9 cellular contexts compared by ENCODE assay signal in the genomic region with DNA sequence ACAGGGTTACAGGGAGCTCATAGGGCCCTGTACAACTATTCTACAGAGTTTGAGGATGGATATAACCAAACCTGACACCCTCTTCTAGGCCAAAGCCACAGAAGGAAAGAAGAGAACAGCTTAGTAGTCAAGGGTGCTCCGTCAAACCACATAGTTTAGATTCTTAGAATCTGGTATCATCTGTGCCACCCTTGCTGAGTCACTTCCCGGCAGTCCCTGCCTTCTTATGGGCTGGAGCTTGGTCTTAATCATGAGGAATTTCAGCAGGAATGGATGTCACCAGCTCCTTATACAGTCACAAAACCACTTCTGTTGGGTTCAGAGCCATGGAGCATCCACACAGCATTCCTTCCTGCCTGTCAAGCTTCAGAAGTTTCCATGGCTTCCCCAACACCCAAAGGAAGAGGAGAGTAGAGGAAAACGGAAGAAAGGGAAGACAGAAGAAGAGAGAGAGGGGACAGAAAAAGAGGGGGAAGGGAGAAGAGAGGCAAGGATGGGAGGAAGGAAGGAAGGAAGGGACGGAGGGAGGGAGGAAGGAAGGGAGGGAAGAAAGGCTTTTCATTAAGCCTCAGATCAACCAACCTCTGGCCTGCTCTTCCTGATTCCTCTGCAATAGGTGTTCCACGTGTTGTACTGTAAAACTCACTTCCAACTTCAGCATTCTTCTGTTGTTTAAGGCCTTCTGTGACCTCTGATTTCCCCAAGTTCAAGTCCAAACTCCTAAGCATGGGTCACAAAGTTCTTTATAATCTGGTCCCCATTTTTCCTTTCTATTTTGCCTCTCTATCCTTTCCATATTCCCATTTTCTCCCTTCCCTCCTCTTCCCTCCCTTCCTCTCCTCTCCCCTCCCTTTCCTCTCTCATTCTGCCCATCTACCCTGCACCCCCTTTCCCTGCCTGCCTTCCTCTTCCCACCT.
DNase-seq lines count a peak whose midpoint lies in the region; ATAC-seq and TF ChIP-seq lines count a peak whose summit lies in the region.
"Had no signal": no experiment of that assay in that cellular context is flagged by ENCODE, and none has a peak within 500 bp of the region (broad histone marks: within the 10 kb centered on the region; RNA-seq: fewer than 3 reads in every experiment).

No MANE protein-coding gene starts in this region.

- no peaks in the 10 kb centered on the region for H3K36me3 ChIP-seq in left ventricle myocardium inferior
- H3K36me3 ChIP-seq: stomach had no signal

- no peak overlapping the region for H3K4me3 Mint-ChIP-seq in activated CD4-positive, alpha-beta memory T cell treated with anti-CD3 and anti-CD28 coated beads for 36 hours

- 83% methylated on average over 5 of the region's 5 CpGs for WGBS in right cardiac atrium

- H3K27ac ChIP-seq in right cardiac atrium (ENCODE audit: low read length) = no peak overlapping the region
- no peak overlapping the region for H3K27ac ChIP-seq in left ventricle myocardium inferior (replicated peaks)

- no peaks in the 10 kb centered on the region for H3K9me3 ChIP-seq in right cardiac atrium (ENCODE audit: control insufficient read depth, low read length)
- H3K9me3 ChIP-seq in left ventricle myocardium inferior (replicated peaks) = no peaks in the 10 kb centered on the region
- H3K9me3 ChIP-seq: stomach had no signal

- no peaks in the 10 kb centered on the region for H3K36me3 Mint-ChIP-seq in activated CD4-positive, alpha-beta memory T cell treated with anti-CD3 and anti-CD28 coated beads for 36 hours

- no peaks in the 10 kb centered on the region for H3K9me3 Mint-ChIP-seq in activated CD4-positive, alpha-beta memory T cell treated with anti-CD3 and anti-CD28 coated beads for 36 hours

- no peaks in the 10 kb centered on the region for H3K4me1 ChIP-seq in right cardiac atrium (ENCODE audit: control insufficient read depth, insufficient read depth, low read length)
- no peaks in the 10 kb centered on the region for H3K4me1 ChIP-seq in left ventricle myocardium inferior
- H3K4me1 ChIP-seq: stomach had no signal

- ATAC-seq in right cardiac atrium (peak; percentile 29 to 51), left ventricle myocardium superior (no peak)

- no peak for TF ChIP-seq CTCF in left ventricle myocardium inferior (IDR thresholded peaks at IDR 0.05; ENCODE audit: borderline replicate concordance)

- no peaks in the 10 kb centered on the region for H3K4me1 Mint-ChIP-seq in activated CD4-positive, alpha-beta memory T cell treated with anti-CD3 and anti-CD28 coated beads for 36 hours (ENCODE audit: low read depth)

- H3K27ac Mint-ChIP-seq in activated CD4-positive, alpha-beta memory T cell treated with anti-CD3 and anti-CD28 coated beads for 36 hours = no peak overlapping the region

- no peaks in the 10 kb centered on the region for H3K27me3 Mint-ChIP-seq in activated CD4-positive, alpha-beta memory T cell treated with anti-CD3 and anti-CD28 coated beads for 36 hours

- CTCF ChIA-PET in activated CD4-positive, alpha-beta memory T cell treated with anti-CD3 and anti-CD28 coated beads for 36 hours (lab: Charles Lee) = no interaction called here

- intact Hi-C loops in right cardiac atrium (cut with DNase I) = no loop called here
- intact Hi-C loops in left ventricle myocardium inferior (cut with micrococcal nuclease) = no loop called here
- intact Hi-C loops in activated CD4-positive, alpha-beta memory T cell treated with anti-CD3 and anti-CD28 coated beads for 36 hours (cut with micrococcal nuclease) = no loop called here
- intact Hi-C loops in left ventricle myocardium superior (cut with micrococcal nuclease) = no loop called here

- no peaks in the 10 kb centered on the region for H3K27me3 ChIP-seq in right cardiac atrium (ENCODE audit: control insufficient read depth, insufficient read depth)
- no peaks in the 10 kb centered on the region for H3K27me3 ChIP-seq in left ventricle myocardium inferior (ENCODE audit: low read depth)
- H3K27me3 ChIP-seq: stomach had no signal

- DNase-seq in right cardiac atrium (no peak), left ventricle myocardium inferior (no peak), hepatic stellate cell (ENCODE audit: low spot score) (peak; percentile 65), NCI-H2196 treated with DMSO at 0.1 percent for 48 hours (lab: John Stamatoyannopoulos, UW; ENCODE audit: unreplicated experiment) (no peak), left ventricle myocardium superior (no peak), NCI-H1092 (lab: John Stamatoyannopoulos, UW) (no peak)
- peak; percentile 18 for DNase-seq in activated CD4-positive, alpha-beta memory T cell treated with anti-CD3 and anti-CD28 coated beads for 36 hours
- no peak for DNase-seq in stimulated activated CD4-positive, alpha-beta T cell treated with anti-CD3 and anti-CD28 coated beads, Interleukin-2, amount 100 ng/mL, for 48 hours
- DNase-seq: stomach had no signal

- POLR2A ChIA-PET in activated CD4-positive, alpha-beta memory T cell treated with anti-CD3 and anti-CD28 coated beads for 36 hours (lab: Charles Lee) = no interaction called here

- H3K4me3 ChIP-seq in right cardiac atrium (ENCODE audit: low read length) (no peak overlapping the region), left ventricle myocardium inferior (no peak overlapping the region)
- H3K4me3 ChIP-seq: stomach had no signal

Comparison
In these comparisons a context has a peak if more than half of its experiments do, and no peak if none do; other contexts are left out.
1. DNase-seq: peak in activated CD4-positive, alpha-beta memory T cell treated with anti-CD3 and anti-CD28 coated beads for 36 hours (single experiment) and hepatic stellate cell (single experiment); none in right cardiac atrium (0 of 3), left ventricle myocardium inferior (single experiment), NCI-H2196 treated with DMSO at 0.1 percent for 48 hours (single experiment), left ventricle myocardium superior (single experiment), NCI-H1092 (single experiment) and stimulated activated CD4-positive, alpha-beta T cell treated with anti-CD3 and anti-CD28 coated beads, Interleukin-2, amount 100 ng/mL, for 48 hours (0 of 2).